In the genomic region with DNA sequence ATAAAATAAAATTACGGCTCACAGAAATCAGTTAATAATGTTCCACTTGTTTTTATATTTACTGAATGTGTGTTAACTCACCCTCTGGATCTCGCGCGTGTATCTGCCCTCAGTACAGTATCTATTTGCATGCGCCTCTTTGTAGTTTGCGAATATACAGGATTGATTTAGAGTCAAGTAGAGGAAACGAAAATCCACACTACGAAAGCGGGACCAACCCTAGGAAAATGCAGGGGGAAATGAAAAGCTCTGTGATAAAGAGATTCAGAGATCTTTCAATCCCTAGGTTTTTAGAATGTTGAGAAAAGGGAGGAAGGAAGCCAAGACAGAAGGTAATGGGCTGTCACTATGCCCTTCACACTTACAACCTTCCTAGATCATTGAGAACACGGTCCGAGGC, we compare ENCODE assay signal across 16 cellular contexts. TPM values are rescaled to one million over a fixed set of nuclear protein-coding genes. Genes with fewer than 3 reads are reported as not detected.
A peak's percentile ranks its signal among the peaks of the same experiment; 100 is the strongest.
DNase-seq lines count a peak whose midpoint lies in the region; ATAC-seq and TF ChIP-seq lines count a peak whose summit lies in the region.
"Had no signal": no experiment of that assay in that cellular context is flagged by ENCODE, and none has a peak within 500 bp of the region (broad histone marks: within the 10 kb centered on the region; RNA-seq: fewer than 3 reads in every experiment).

No MANE protein-coding gene starts in this region.

- H3K9me3 ChIP-seq in esophagus muscularis mucosa: no peaks in the 10 kb centered on the region

- intact Hi-C loops in esophagus muscularis mucosa (cut with DNase I): no loop called here

- H3K4me3 ChIP-seq in esophagus muscularis mucosa: no peak overlapping the region

- H3K27ac Mint-ChIP-seq in progenitor cell of endocrine pancreas: no peak overlapping the region
- H3K27ac Mint-ChIP-seq: activated naive CD8-positive, alpha-beta T cell treated with anti-CD3 and anti-CD28 coated beads, Interleukin-2, amount 50 U/mL, for 24 hours; dendritic cell treated with granulocyte-macrophage colony-stimulating factor and Interleukin-4, amounts not matched to agents 40 ng/mL and 50 ng/mL, for 4 days had no signal

- no peak for ATAC-seq in HG02678 (IDR thresholded peaks at IDR 0.05; ENCODE audit: unreplicated experiment)
- ATAC-seq: activated naive CD8-positive, alpha-beta T cell treated with anti-CD3 and anti-CD28 coated beads, Interleukin-2, amount 50 U/mL, for 24 hours had no signal

- 26% methylated on average over 11 of the region's 11 CpGs for WGBS in esophagus muscularis mucosa

- DNase-seq in DMS53 (lab: John Stamatoyannopoulos, UW) (peak; percentile 23), DMS53 treated with DMSO at 0.1 percent for 48 hours (lab: John Stamatoyannopoulos, UW; ENCODE audit: unreplicated experiment) (no peak), NCI-H748 treated with DMSO at 0.1 percent for 48 hours (lab: John Stamatoyannopoulos, UW) (peak; percentile 43), hippocampal formation (lab: John Stamatoyannopoulos, UW) (peak; percentile 49 to 55), progenitor cell of endocrine pancreas (ENCODE audit: low spot score, unreplicated experiment) (no peak), esophagus muscularis mucosa (ENCODE audit: extremely low spot score) (no peak)
- no peak for DNase-seq in activated CD4-positive, alpha-beta T cell treated with anti-CD3 and anti-CD28 coated beads, Interleukin-2, amount 50 U/mL, for 48 hours
- DNase-seq: activated CD8-positive, alpha-beta memory T cell treated with anti-CD3 and anti-CD28 coated beads, Interleukin-2, amount 50 U/mL, for 4 hours; activated naive CD8-positive, alpha-beta T cell treated with anti-CD3 and anti-CD28 coated beads, Interleukin-2, amount 50 U/mL, for 24 hours; HCEC 1CT had no signal

- no peaks in the 10 kb centered on the region for H3K36me3 ChIP-seq in esophagus muscularis mucosa

- H3K27me3 ChIP-seq in esophagus muscularis mucosa: peaks cover 0 to 29% (median 5%) of the 10 kb centered on the region in 4 donors

- H3K4me3 Mint-ChIP-seq in progenitor cell of endocrine pancreas (ENCODE audit: low read depth): peak overlapping the region; percentile 81
- H3K4me3 Mint-ChIP-seq: activated naive CD8-positive, alpha-beta T cell treated with anti-CD3 and anti-CD28 coated beads, Interleukin-2, amount 50 U/mL, for 24 hours; dendritic cell treated with granulocyte-macrophage colony-stimulating factor and Interleukin-4, amounts not matched to agents 40 ng/mL and 50 ng/mL, for 4 days had no signal

- H3K27me3 Mint-ChIP-seq in progenitor cell of endocrine pancreas: peaks cover 50% of the 10 kb centered on the region

- H3K9me3 Mint-ChIP-seq in progenitor cell of endocrine pancreas (ENCODE audit: low read depth): no peaks in the 10 kb centered on the region
- H3K9me3 Mint-ChIP-seq: activated naive CD8-positive, alpha-beta T cell treated with anti-CD3 and anti-CD28 coated beads, Interleukin-2, amount 50 U/mL, for 24 hours; dendritic cell treated with granulocyte-macrophage colony-stimulating factor and Interleukin-4, amounts not matched to agents 40 ng/mL and 50 ng/mL, for 4 days had no signal

- H3K4me1 Mint-ChIP-seq in progenitor cell of endocrine pancreas (ENCODE audit: low read depth): peaks cover 9% of the 10 kb centered on the region
- H3K4me1 Mint-ChIP-seq: activated naive CD8-positive, alpha-beta T cell treated with anti-CD3 and anti-CD28 coated beads, Interleukin-2, amount 50 U/mL, for 24 hours had no signal

- H3K36me3 Mint-ChIP-seq in progenitor cell of endocrine pancreas (ENCODE audit: insufficient read depth): no peaks in the 10 kb centered on the region

- no peak for TF ChIP-seq EP300 in esophagus muscularis mucosa (IDR thresholded peaks at IDR 0.05)

- H3K27ac ChIP-seq in esophagus muscularis mucosa (replicated peaks in 1 of 4): no peak overlapping the region

- TF ChIP-seq POLR2A in esophagus muscularis mucosa (IDR thresholded peaks at IDR 0.05; ENCODE audit: low read depth): no peak

- TF ChIP-seq CTCF in progenitor cell of endocrine pancreas (IDR thresholded peaks at IDR 0.05; ENCODE audit: unreplicated experiment): no peak
- TF ChIP-seq CTCF in esophagus muscularis mucosa (IDR thresholded peaks at IDR 0.05): no peak

- H3K4me1 ChIP-seq in esophagus muscularis mucosa: peaks cover 0 to 12% (median 7%) of the 10 kb centered on the region in 4 donors

RNA-seq across cellular contexts. Expression of gene FUT9, which starts 0.9 kb away (rescaled TPM):
- total RNA-seq in progenitor cell of endocrine pancreas (1.5 and 1.6 TPM in 2 replicates), esophagus muscularis mucosa (not detected)
- total RNA-seq: A172, HT-29, lung microvascular endothelial cell, RPMI7951 had no signal

Comparison
In these comparisons a context has a peak if more than half of its experiments do, and no peak if none do; other contexts are left out.
1. DNase-seq: peak in DMS53 (single experiment), NCI-H748 treated with DMSO at 0.1 percent for 48 hours (single experiment) and hippocampal formation (2 of 2); none in DMS53 treated with DMSO at 0.1 percent for 48 hours (single experiment), progenitor cell of endocrine pancreas (single experiment), esophagus muscularis mucosa (single experiment) and activated CD4-positive, alpha-beta T cell treated with anti-CD3 and anti-CD28 coated beads, Interleukin-2, amount 50 U/mL, for 48 hours (0 of 2).